Comparison of ENCODE assay signal across 23 cellular contexts in the genomic region with DNA sequence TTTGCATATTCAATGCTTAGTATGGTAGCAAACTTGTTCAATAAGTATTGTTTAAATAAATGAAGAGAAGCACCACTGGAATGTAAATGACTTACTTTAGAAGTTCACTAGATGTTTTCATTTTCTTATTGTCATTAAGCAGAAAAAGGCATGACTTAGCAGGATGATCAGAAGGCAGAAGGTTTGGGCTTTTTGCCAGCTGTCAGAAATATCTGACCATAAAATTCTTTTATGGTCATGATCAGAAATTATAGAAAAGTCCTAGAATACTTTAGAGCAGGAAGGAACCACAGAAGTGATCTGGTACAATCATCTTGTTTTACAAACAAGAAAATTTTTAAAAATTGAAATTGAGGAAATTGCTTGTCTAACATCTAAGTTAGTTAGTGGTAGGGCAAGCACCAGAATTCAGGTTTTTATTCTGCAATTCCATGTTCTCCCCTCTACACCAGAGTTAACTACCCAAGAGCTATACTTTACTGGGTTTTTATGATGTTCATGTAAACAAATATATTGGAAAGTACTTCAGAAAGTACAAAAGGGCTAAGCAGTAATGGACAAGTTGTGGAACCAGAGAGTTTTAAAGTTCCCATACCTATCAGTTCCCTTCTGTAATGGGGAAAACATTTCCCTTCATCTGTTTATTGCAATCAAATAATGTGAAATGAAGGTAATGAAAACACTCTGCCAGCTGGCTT. TPM values are rescaled to one million over a fixed set of nuclear protein-coding genes. Genes with fewer than 3 reads are reported as not detected.
DNase-seq lines count a peak whose midpoint lies in the region; ATAC-seq and TF ChIP-seq lines count a peak whose summit lies in the region.
"Had no signal": no experiment of that assay in that cellular context is flagged by ENCODE, and none has a peak within 500 bp of the region (broad histone marks: within the 10 kb centered on the region; RNA-seq: fewer than 3 reads in every experiment).

No MANE protein-coding gene starts in this region.

- no peaks in the 10 kb centered on the region for H3K9me2 ChIP-seq in hepatocyte (replicated peaks; ENCODE audit: insufficient read depth)

- in situ Hi-C loops in astrocyte of the cerebellum (cut with HindIII; ENCODE audit: low sequenced_read_pairs): no loop called here

- ATAC-seq in HG02870 (IDR thresholded peaks at IDR 0.05; ENCODE audit: unreplicated experiment) (no peak), GM18907 (IDR thresholded peaks at IDR 0.05; ENCODE audit: unreplicated experiment) (no peak)
- ATAC-seq: activated CD4-positive, CD25-positive, alpha-beta regulatory T cell treated with anti-CD3 and anti-CD28 coated beads, Interleukin-2, amount 50 U/mL, for 24 hours; activated CD8-positive, alpha-beta T cell treated with anti-CD3 and anti-CD28 coated beads, Interleukin-2, amount 10 ng/mL, durations not matched to agents 7 days and 5 days; gastrocnemius medialis had no signal

- no peak for TF ChIP-seq CTCF in astrocyte of the cerebellum (IDR thresholded peaks at IDR 0.05; ENCODE audit: low read depth, low read length, missing control alignments)
- TF ChIP-seq CTCF in hepatocyte (IDR thresholded peaks at IDR 0.05; ENCODE audit: poor library complexity): no peak

- no peaks in the 10 kb centered on the region for H3K79me2 ChIP-seq in hepatocyte

- H3K27ac ChIP-seq in hepatocyte: peak overlapping the region; percentile 7
- H3K27ac ChIP-seq: gastrocnemius medialis, GM23248, SK-N-MC, tibial artery had no signal

- no peak overlapping the region for H2AFZ ChIP-seq in hepatocyte
- H2AFZ ChIP-seq: GM23248 had no signal

- H3K9me3 ChIP-seq in hepatocyte (ENCODE audit: low read depth): no peaks in the 10 kb centered on the region
- H3K9me3 ChIP-seq: gastrocnemius medialis, tibial artery had no signal

- peak overlapping the region; percentile 29 for H3K4me2 ChIP-seq in hepatocyte

- peak; percentile 4 for DNase-seq in DMS 273 (lab: John Stamatoyannopoulos, UW; ENCODE audit: unreplicated experiment)
- DNase-seq in DMS 273 treated with DMSO at 0.1 percent for 48 hours (lab: John Stamatoyannopoulos, UW): no peak
- peak; percentile 1 for DNase-seq in astrocyte of the cerebellum (ENCODE audit: low read depth)
- no peak for DNase-seq in hepatocyte (ENCODE audit: low spot score)
- DNase-seq in HCEC 1CT: no peak
- DNase-seq in SK-N-DZ (ENCODE audit: low spot score): no peak
- DNase-seq: 8988T; activated CD8-positive, alpha-beta T cell treated with anti-CD3 and anti-CD28 coated beads, Interleukin-2, amount 10 ng/mL, durations not matched to agents 7 days and 5 days; activated naive CD4-positive, alpha-beta T cell treated with Interleukin-2 at 50 U/mL for 16 hours; activated T-cell treated with anti-CD3 and anti-CD28 coated beads, Interleukin-2, amount 50 U/mL, for 24 hours; amniotic stem cell; central memory CD4-positive, alpha-beta T cell; EL; gastrocnemius medialis; GM23248; NCI-H510A; stimulated activated CD4-positive, alpha-beta T cell treated with anti-CD3 and anti-CD28 coated beads, Interleukin-2, amount 100 ng/mL, for 48 hours; stimulated activated naive CD4-positive, alpha-beta T cell treated with Interleukin-2 at 50 U/mL for 16 hours; tibial artery had no signal

- H3K4me3 ChIP-seq in astrocyte of the cerebellum (ENCODE audit: low read depth, low read length): no peak overlapping the region
- no peak overlapping the region for H3K4me3 ChIP-seq in hepatocyte
- H3K4me3 ChIP-seq: gastrocnemius medialis, GM23248, SK-N-MC, tibial artery had no signal

- H3K4me1 ChIP-seq in hepatocyte (ENCODE audit: insufficient read depth): peaks cover 39% of the 10 kb centered on the region
- H3K4me1 ChIP-seq: gastrocnemius medialis, tibial artery had no signal

- H3K36me3 ChIP-seq in hepatocyte (replicated peaks; ENCODE audit: insufficient read depth, low read depth): no peaks in the 10 kb centered on the region
- H3K36me3 ChIP-seq: gastrocnemius medialis had no signal

- no peaks in the 10 kb centered on the region for H4K20me1 ChIP-seq in hepatocyte (ENCODE audit: insufficient read depth, poor library complexity, severe bottlenecking)

- H3K27me3 ChIP-seq in hepatocyte: no peaks in the 10 kb centered on the region
- H3K27me3 ChIP-seq: gastrocnemius medialis, tibial artery had no signal

RNA-seq across cellular contexts. Expression of a gene that starts 10.1 kb away (rescaled TPM):
- total RNA-seq in hepatocyte: 43.9 and 48.6 TPM in 2 replicates
- 44.6 and 49.5 TPM in 2 replicates for polyA plus RNA-seq in hepatocyte
- polyA plus RNA-seq in SK-N-DZ (2014; cell fraction: cytosol; rRNA removed): not detected in 2 replicates
- polyA plus RNA-seq in SK-N-DZ (2014; cell fraction: nucleus; rRNA removed): 0.13 TPM in 1 of 2 replicates, not detected in the other

RNA-seq across cellular contexts. Expression of a gene that starts 27.5 kb away (rescaled TPM):
- 31.1 and 41.6 TPM in 2 replicates for total RNA-seq in hepatocyte
- 30.0 and 31.8 TPM in 2 replicates for polyA plus RNA-seq in hepatocyte
- 55.2 and 55.3 TPM in 2 replicates for polyA plus RNA-seq in SK-N-DZ (2014; cell fraction: cytosol; rRNA removed)
- polyA plus RNA-seq in SK-N-DZ (2014; cell fraction: nucleus; rRNA removed): 78.3 and 93.3 TPM in 2 replicates

RNA-seq across cellular contexts. Expression of a gene that starts 42.7 kb away (rescaled TPM):
- 28.6 and 29.1 TPM in 2 replicates for total RNA-seq in hepatocyte
- polyA plus RNA-seq in hepatocyte: 11.7 and 13.6 TPM in 2 replicates
- 21.5 and 22.8 TPM in 2 replicates for polyA plus RNA-seq in SK-N-DZ (2014; cell fraction: cytosol; rRNA removed)
- 38.1 and 47.7 TPM in 2 replicates for polyA plus RNA-seq in SK-N-DZ (2014; cell fraction: nucleus; rRNA removed)

Comparison
In these comparisons a context has a peak if more than half of its experiments do, and no peak if none do; other contexts are left out.
1. DNase-seq: peak in DMS 273 (single experiment) and astrocyte of the cerebellum (single experiment); none in DMS 273 treated with DMSO at 0.1 percent for 48 hours (single experiment), hepatocyte (single experiment), HCEC 1CT (single experiment) and SK-N-DZ (single experiment).